In genomic region chr6:165986647-165987482, GRCh38 we compare ENCODE assay signal across 9 cellular contexts.
DNase-seq lines count a peak whose midpoint lies in the region; ATAC-seq and TF ChIP-seq lines count a peak whose summit lies in the region.
"Had no signal": no experiment of that assay in that cellular context is flagged by ENCODE, and none has a peak within 500 bp of the region (broad histone marks: within the 10 kb centered on the region; RNA-seq: fewer than 3 reads in every experiment).

No MANE protein-coding gene starts in this region.

- no peaks in the 10 kb centered on the region for H3K36me3 ChIP-seq in KOPT-K1 (ENCODE audit: insufficient read depth, low read length)
- no peaks in the 10 kb centered on the region for H3K36me3 ChIP-seq in kidney epithelial cell (ENCODE audit: control insufficient read depth, insufficient read depth, low read length)
- no peaks in the 10 kb centered on the region for H3K36me3 ChIP-seq in thymus (ENCODE audit: control insufficient read depth, insufficient read depth)

- peaks cover 22% of the 10 kb centered on the region for H3K4me1 ChIP-seq in thymus (ENCODE audit: control insufficient read depth, insufficient read depth, low read length)

- ATAC-seq in HG03097 (IDR thresholded peaks at IDR 0.05; ENCODE audit: low FRiP score, unreplicated experiment): no peak

- DNase-seq in choroid plexus epithelial cell (ENCODE audit: low read depth) (peak; percentile 46), kidney epithelial cell (ENCODE audit: low read depth) (no peak), NCI-H1417 treated with DMSO at 0.1 percent for 48 hours (lab: John Stamatoyannopoulos, UW) (no peak), HuH-7.5 (ENCODE audit: low spot score) (no peak)
- DNase-seq: activated CD4-positive, alpha-beta memory T cell treated with anti-CD3 and anti-CD28 coated beads, Interleukin-2, amount 10 ng/mL, durations not matched to agents 7 days and 5 days; effector CD8-positive, alpha-beta T cell had no signal

- H3K9me3 ChIP-seq in KOPT-K1 (ENCODE audit: insufficient read depth, low read length, poor library complexity, severe bottlenecking) (peaks cover 14% of the 10 kb centered on the region), thymus (ENCODE audit: control insufficient read depth) (no peaks in the 10 kb centered on the region)

- H3K4me3 ChIP-seq in choroid plexus epithelial cell (ENCODE audit: low read depth, low read length) (peak overlapping the region; percentile 63), kidney epithelial cell (ENCODE audit: low read depth, low read length) (peak overlapping the region; percentile 34), thymus (ENCODE audit: low read length) (peak overlapping the region; percentile 20)

- H3K27ac ChIP-seq in KOPT-K1 (ENCODE audit: low read depth, low read length, poor library complexity, severe bottlenecking) (peak overlapping the region; percentile 81), thymus (ENCODE audit: low read depth) (no peak overlapping the region)

- peaks cover 56% of the 10 kb centered on the region for H3K27me3 ChIP-seq in kidney epithelial cell (ENCODE audit: control insufficient read depth, insufficient read depth, low read length)
- peaks cover 22% of the 10 kb centered on the region for H3K27me3 ChIP-seq in thymus (ENCODE audit: control insufficient read depth, insufficient read depth)

- no peak for TF ChIP-seq CTCF in choroid plexus epithelial cell (conservative IDR thresholded peaks at IDR 0.05; ENCODE audit: low read depth, low read length)
- TF ChIP-seq CTCF in kidney epithelial cell (IDR thresholded peaks at IDR 0.05; ENCODE audit: insufficient read depth, low read length, poor library complexity, severe bottlenecking): no peak

- under 1% methylated on average over 31 of the region's 31 CpGs for WGBS in thymus
